In the genomic region with DNA sequence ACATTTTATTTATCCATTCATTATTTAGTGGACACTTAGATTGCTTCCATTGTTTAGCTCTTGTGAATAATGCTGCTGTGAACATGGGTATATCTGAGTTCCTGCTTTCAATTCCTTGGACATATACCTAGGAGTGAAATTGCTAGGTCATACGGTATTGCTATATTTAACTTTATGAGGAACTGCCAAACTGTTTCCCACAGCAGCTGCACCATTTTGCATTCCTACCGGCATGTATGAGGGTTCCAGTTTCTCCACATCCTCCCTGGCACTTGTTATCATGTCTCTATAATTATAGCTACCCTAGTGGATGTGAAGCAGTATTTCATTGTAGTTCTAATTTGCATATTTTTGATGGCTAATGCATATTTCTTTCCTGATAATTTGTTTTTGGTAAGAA, we compare ENCODE assay signal across 26 cellular contexts.
"Had no signal": no experiment of that assay in that cellular context is flagged by ENCODE, and none has a peak within 500 bp of the region (broad histone marks: within the 10 kb centered on the region; RNA-seq: fewer than 3 reads in every experiment).

No MANE protein-coding gene starts in this region.

- H3K4me3 ChIP-seq: heart left ventricle, left lung, pancreas, prostate gland, tibial nerve had no signal

- H3K27me3 ChIP-seq: brain microvascular endothelial cell, heart left ventricle, left lung, pancreas, tibial nerve had no signal

- H3K4me1 ChIP-seq: heart left ventricle, left lung, pancreas, prostate gland, tibial nerve had no signal

- H3K27me3 Mint-ChIP-seq: activated CD8-positive, alpha-beta T cell treated with anti-CD3 and anti-CD28 coated beads for 36 hours; activated T-helper 17 cell treated with anti-CD3 and anti-CD28 coated beads, Interleukin-2, amount 50 U/mL, for 72 hours; naive thymus-derived CD8-positive, alpha-beta T cell; T-helper 17 cell had no signal

- H3K27ac Mint-ChIP-seq: activated CD8-positive, alpha-beta T cell treated with anti-CD3 and anti-CD28 coated beads for 36 hours; activated T-helper 17 cell treated with anti-CD3 and anti-CD28 coated beads, Interleukin-2, amount 50 U/mL, for 72 hours; mesothelial cell of epicardium; T-helper 17 cell; WTC11 had no signal

- H3K27ac ChIP-seq: brain microvascular endothelial cell, heart left ventricle, left lung, pancreas, prostate gland, tibial nerve had no signal

- H3K4me1 Mint-ChIP-seq: activated T-helper 17 cell treated with anti-CD3 and anti-CD28 coated beads, Interleukin-2, amount 50 U/mL, for 72 hours; mesothelial cell of epicardium; naive thymus-derived CD8-positive, alpha-beta T cell; neural crest cell; WTC11 had no signal

- H3K9me3 Mint-ChIP-seq: activated CD8-positive, alpha-beta T cell treated with anti-CD3 and anti-CD28 coated beads for 36 hours; activated T-cell treated with anti-CD3 and anti-CD28 coated beads, Interleukin-2, amount 50 U/mL, for 4 hours; activated T-helper 17 cell treated with anti-CD3 and anti-CD28 coated beads, Interleukin-2, amount 50 U/mL, for 72 hours; mesothelial cell of epicardium; naive thymus-derived CD8-positive, alpha-beta T cell; neural crest cell; WTC11 had no signal

- H3K4me3 Mint-ChIP-seq: activated CD8-positive, alpha-beta T cell treated with anti-CD3 and anti-CD28 coated beads for 36 hours; activated T-cell treated with anti-CD3 and anti-CD28 coated beads, Interleukin-2, amount 50 U/mL, for 4 hours; activated T-helper 17 cell treated with anti-CD3 and anti-CD28 coated beads, Interleukin-2, amount 50 U/mL, for 72 hours; mesothelial cell of epicardium; naive thymus-derived CD8-positive, alpha-beta T cell; neural crest cell; T-helper 17 cell; WTC11 had no signal

- DNase-seq: activated CD4-positive, alpha-beta T cell treated with anti-CD3 and anti-CD28 coated beads, Interleukin-2, amount 50 U/mL, for 1 hour; activated CD8-positive, alpha-beta T cell treated with anti-CD3 and anti-CD28 coated beads for 36 hours; activated gamma-delta T cell treated with Interleukin-2 at 50 U/mL for 16 hours; activated naive CD4-positive, alpha-beta T cell treated with anti-CD3 and anti-CD28 coated beads, Interleukin-2, amount 50 U/mL, for 16 hours; activated T-cell treated with anti-CD3 and anti-CD28 coated beads, Interleukin-2, amount 50 U/mL, for 4 hours; amniotic stem cell; brain microvascular endothelial cell; caudate nucleus; cortex of kidney; heart left ventricle; hypothalamus; kidney glomerular epithelial cell; left lung; naive thymus-derived CD8-positive, alpha-beta T cell; nucleus accumbens; pancreas; stimulated activated CD4-positive, alpha-beta T cell treated with anti-CD3 and anti-CD28 coated beads, Interleukin-2, amount 100 ng/mL, for 48 hours; stimulated activated naive CD4-positive, alpha-beta T cell treated with Interleukin-2 at 50 U/mL for 16 hours; T-helper 17 cell; T1000 had no signal

- ATAC-seq: activated CD8-positive, alpha-beta T cell treated with anti-CD3 and anti-CD28 coated beads for 36 hours; activated T-cell treated with anti-CD3 and anti-CD28 coated beads, Interleukin-2, amount 50 U/mL, for 4 hours; activated T-helper 17 cell treated with anti-CD3 and anti-CD28 coated beads, Interleukin-2, amount 50 U/mL, for 72 hours; left lung; naive thymus-derived CD8-positive, alpha-beta T cell; pancreas; T-helper 17 cell; WTC11 had no signal

- H3K9me3 ChIP-seq: heart left ventricle, left lung, pancreas, prostate gland, tibial nerve had no signal
